Comparison of ENCODE assay signal across 1 cellular context in the genomic region with DNA sequence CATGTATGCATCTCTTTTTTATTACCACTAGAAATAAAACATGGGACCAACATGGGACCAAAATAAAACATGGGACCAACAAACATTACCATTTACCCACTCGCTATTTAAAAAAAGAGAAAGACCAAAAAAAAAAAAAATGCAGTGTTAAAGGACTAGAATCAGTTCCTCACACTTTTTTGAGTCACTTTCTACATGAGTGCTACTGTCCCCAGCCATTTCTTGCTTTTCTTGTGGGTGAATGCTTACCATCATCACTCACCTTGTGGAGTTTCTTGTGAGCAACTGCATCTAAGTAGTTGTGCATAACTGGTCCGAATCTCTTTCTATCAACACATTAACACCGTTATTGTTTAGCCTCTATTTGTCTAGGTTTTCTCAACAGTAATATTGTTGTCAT.
A peak's percentile ranks its signal among the peaks of the same experiment; 100 is the strongest.
TF ChIP-seq lines count a peak whose summit lies in the region.

No MANE protein-coding gene starts in this region.

TF ChIP-seq in GM12878, 131 proteins besides CTCF, POLR2A, EP300 and RAD21 (continued from another document):
- TF ChIP-seq, protein P1, sequence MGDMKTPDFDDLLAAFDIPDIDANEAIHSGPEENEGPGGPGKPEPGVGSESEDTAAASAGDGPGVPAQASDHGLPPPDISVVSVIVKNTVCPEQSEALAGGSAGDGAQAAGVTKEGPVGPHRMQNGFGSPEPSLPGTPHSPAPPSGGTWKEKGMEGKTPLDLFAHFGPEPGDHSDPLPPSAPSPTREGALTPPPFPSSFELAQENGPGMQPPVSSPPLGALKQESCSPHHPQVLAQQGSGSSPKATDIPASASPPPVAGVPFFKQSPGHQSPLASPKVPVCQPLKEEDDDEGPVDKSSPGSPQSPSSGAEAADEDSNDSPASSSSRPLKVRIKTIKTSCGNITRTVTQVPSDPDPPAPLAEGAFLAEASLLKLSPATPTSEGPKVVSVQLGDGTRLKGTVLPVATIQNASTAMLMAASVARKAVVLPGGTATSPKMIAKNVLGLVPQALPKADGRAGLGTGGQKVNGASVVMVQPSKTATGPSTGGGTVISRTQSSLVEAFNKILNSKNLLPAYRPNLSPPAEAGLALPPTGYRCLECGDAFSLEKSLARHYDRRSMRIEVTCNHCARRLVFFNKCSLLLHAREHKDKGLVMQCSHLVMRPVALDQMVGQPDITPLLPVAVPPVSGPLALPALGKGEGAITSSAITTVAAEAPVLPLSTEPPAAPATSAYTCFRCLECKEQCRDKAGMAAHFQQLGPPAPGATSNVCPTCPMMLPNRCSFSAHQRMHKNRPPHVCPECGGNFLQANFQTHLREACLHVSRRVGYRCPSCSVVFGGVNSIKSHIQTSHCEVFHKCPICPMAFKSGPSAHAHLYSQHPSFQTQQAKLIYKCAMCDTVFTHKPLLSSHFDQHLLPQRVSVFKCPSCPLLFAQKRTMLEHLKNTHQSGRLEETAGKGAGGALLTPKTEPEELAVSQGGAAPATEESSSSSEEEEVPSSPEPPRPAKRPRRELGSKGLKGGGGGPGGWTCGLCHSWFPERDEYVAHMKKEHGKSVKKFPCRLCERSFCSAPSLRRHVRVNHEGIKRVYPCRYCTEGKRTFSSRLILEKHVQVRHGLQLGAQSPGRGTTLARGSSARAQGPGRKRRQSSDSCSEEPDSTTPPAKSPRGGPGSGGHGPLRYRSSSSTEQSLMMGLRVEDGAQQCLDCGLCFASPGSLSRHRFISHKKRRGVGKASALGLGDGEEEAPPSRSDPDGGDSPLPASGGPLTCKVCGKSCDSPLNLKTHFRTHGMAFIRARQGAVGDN (IDR thresholded peaks at IDR 0.05): no peak
- TF ChIP-seq, protein P2, sequence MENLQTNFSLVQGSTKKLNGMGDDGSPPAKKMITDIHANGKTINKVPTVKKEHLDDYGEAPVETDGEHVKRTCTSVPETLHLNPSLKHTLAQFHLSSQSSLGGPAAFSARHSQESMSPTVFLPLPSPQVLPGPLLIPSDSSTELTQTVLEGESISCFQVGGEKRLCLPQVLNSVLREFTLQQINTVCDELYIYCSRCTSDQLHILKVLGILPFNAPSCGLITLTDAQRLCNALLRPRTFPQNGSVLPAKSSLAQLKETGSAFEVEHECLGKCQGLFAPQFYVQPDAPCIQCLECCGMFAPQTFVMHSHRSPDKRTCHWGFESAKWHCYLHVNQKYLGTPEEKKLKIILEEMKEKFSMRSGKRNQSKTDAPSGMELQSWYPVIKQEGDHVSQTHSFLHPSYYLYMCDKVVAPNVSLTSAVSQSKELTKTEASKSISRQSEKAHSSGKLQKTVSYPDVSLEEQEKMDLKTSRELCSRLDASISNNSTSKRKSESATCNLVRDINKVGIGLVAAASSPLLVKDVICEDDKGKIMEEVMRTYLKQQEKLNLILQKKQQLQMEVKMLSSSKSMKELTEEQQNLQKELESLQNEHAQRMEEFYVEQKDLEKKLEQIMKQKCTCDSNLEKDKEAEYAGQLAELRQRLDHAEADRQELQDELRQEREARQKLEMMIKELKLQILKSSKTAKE (IDR thresholded peaks at IDR 0.05; ENCODE audit: low read depth, poor library complexity, severe bottlenecking): no peak
- TF ChIP-seq, protein P3, sequence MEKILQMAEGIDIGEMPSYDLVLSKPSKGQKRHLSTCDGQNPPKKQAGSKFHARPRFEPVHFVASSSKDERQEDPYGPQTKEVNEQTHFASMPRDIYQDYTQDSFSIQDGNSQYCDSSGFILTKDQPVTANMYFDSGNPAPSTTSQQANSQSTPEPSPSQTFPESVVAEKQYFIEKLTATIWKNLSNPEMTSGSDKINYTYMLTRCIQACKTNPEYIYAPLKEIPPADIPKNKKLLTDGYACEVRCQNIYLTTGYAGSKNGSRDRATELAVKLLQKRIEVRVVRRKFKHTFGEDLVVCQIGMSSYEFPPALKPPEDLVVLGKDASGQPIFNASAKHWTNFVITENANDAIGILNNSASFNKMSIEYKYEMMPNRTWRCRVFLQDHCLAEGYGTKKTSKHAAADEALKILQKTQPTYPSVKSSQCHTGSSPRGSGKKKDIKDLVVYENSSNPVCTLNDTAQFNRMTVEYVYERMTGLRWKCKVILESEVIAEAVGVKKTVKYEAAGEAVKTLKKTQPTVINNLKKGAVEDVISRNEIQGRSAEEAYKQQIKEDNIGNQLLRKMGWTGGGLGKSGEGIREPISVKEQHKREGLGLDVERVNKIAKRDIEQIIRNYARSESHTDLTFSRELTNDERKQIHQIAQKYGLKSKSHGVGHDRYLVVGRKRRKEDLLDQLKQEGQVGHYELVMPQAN (conservative IDR thresholded peaks at IDR 0.05): no peak
- TF ChIP-seq SPI1 (IDR thresholded peaks at IDR 0.05; ENCODE audit: borderline replicate concordance, insufficient read depth, low read depth, low read length): peak; percentile 15; the same call in 1 of the 2 replicates
- no peak for TF ChIP-seq SP1 (IDR thresholded peaks at IDR 0.05; ENCODE audit: low read depth, low read length)
- TF ChIP-seq, protein P4, sequence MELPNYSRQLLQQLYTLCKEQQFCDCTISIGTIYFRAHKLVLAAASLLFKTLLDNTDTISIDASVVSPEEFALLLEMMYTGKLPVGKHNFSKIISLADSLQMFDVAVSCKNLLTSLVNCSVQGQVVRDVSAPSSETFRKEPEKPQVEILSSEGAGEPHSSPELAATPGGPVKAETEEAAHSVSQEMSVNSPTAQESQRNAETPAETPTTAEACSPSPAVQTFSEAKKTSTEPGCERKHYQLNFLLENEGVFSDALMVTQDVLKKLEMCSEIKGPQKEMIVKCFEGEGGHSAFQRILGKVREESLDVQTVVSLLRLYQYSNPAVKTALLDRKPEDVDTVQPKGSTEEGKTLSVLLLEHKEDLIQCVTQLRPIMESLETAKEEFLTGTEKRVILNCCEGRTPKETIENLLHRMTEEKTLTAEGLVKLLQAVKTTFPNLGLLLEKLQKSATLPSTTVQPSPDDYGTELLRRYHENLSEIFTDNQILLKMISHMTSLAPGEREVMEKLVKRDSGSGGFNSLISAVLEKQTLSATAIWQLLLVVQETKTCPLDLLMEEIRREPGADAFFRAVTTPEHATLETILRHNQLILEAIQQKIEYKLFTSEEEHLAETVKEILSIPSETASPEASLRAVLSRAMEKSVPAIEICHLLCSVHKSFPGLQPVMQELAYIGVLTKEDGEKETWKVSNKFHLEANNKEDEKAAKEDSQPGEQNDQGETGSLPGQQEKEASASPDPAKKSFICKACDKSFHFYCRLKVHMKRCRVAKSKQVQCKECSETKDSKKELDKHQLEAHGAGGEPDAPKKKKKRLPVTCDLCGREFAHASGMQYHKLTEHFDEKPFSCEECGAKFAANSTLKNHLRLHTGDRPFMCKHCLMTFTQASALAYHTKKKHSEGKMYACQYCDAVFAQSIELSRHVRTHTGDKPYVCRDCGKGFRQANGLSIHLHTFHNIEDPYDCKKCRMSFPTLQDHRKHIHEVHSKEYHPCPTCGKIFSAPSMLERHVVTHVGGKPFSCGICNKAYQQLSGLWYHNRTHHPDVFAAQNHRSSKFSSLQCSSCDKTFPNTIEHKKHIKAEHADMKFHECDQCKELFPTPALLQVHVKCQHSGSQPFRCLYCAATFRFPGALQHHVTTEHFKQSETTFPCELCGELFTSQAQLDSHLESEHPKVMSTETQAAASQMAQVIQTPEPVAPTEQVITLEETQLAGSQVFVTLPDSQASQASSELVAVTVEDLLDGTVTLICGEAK (IDR thresholded peaks at IDR 0.05; ENCODE audit: borderline replicate concordance): no peak
TF ChIP-seq in GM12878: peak in this region for 1.
